Comparison of ENCODE assay signal across 16 cellular contexts in the genomic region with DNA sequence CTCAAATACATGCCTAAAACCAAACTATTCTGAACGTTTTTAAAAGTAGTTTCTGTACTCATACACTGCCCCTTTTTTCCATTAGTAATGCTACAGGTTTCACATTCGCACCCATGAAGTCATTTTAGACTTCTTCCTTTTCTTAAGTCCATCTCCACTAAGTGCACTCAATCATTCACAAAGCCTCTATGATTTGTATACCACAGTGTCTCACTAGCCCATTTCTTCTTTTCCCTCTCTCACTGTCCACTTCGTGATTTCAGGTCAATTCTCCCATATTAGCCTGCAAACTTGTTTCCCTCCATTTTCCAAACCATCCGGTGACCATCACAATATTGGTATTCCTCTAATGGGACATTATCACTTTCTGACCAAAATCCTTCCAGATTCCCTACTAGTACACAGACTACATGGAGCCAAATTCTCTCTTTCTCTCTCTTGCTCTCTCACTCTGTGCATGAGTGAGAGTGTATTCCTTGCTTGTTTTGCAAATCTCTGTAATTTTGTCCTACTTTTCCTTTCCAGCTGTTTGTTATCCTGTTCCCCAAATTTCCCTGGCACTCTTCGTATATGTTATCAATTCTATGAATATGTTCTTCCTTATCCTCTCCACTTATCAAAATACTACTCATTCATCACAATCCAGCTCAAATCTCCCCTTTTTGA. TPM values are rescaled to one million over a fixed set of nuclear protein-coding genes. Genes with fewer than 3 reads are reported as not detected.
DNase-seq lines count a peak whose midpoint lies in the region; ATAC-seq and TF ChIP-seq lines count a peak whose summit lies in the region.
"Had no signal": no experiment of that assay in that cellular context is flagged by ENCODE, and none has a peak within 500 bp of the region (broad histone marks: within the 10 kb centered on the region; RNA-seq: fewer than 3 reads in every experiment).

No MANE protein-coding gene starts in this region.

- TF ChIP-seq POLR2A in prostate gland (IDR thresholded peaks at IDR 0.05), result no peak

- no peak for TF ChIP-seq CTCF in HEK293 (tag by site-specific recombination; IDR thresholded peaks at IDR 0.05)
- TF ChIP-seq CTCF in prostate gland (IDR thresholded peaks at IDR 0.05), result no peak

- H3K27ac ChIP-seq in HEK293 (ENCODE audit: extremely low read depth, low read depth, low read length), result no peak overlapping the region
- no peak overlapping the region for H3K27ac ChIP-seq in prostate gland

- 85% methylated on average over 5 of the region's 5 CpGs for WGBS in prostate gland

- ATAC-seq in GM18498 (IDR thresholded peaks at IDR 0.05; ENCODE audit: unreplicated experiment) (peak; percentile 23), GM19043 (IDR thresholded peaks at IDR 0.05; ENCODE audit: low read depth, unreplicated experiment) (peak; percentile 25), HG03558 (IDR thresholded peaks at IDR 0.05; ENCODE audit: extremely low read depth, unreplicated experiment) (peak; percentile 35), HG03108 (IDR thresholded peaks at IDR 0.05; ENCODE audit: unreplicated experiment) (no peak)

- H3K4me1 ChIP-seq in HEK293 (ENCODE audit: control insufficient read depth, insufficient read depth, low read length), result no peaks in the 10 kb centered on the region
- H3K4me1 ChIP-seq in prostate gland (replicated peaks), result no peaks in the 10 kb centered on the region

- CTCF ChIA-PET in HEK293 (lab: Yijun Ruan, JAX), result no interaction called here

- H3K9me3 ChIP-seq in HEK293 (ENCODE audit: control insufficient read depth, insufficient read depth, low read depth, low read length), result no peaks in the 10 kb centered on the region
- H3K9me3 ChIP-seq in prostate gland, result no peaks in the 10 kb centered on the region

- H3K36me3 ChIP-seq in HEK293 (ENCODE audit: control insufficient read depth in 2 of 2, insufficient read depth in 1 of 2, low read length in 2 of 2) (no peaks in the 10 kb centered on the region), prostate gland (no peaks in the 10 kb centered on the region)

- intact Hi-C loops in prostate gland (cut with DNase I), result loop anchor here (5.0 kb wide), 2 partner anchors 137 to 208 kb away; a partner anchor contains a TSS

- no peaks in the 10 kb centered on the region for H3K27me3 ChIP-seq in prostate gland (replicated peaks; ENCODE audit: insufficient read depth)

- POLR2A ChIA-PET in HEK293 (lab: Yijun Ruan, JAX), result no interaction called here

- no peak for DNase-seq in stimulated activated CD4-positive, alpha-beta T cell treated with anti-CD3 and anti-CD28 coated beads, Interleukin-12 subunit alpha, Interleukin-12 subunit beta, amount 100 ng/mL, for 4 hours
- DNase-seq in prostate gland (ENCODE audit: low spot score) (no peak), NCI-H2081 (lab: John Stamatoyannopoulos, UW) (no peak)
- DNase-seq: activated CD4-positive, alpha-beta T cell treated with anti-CD3 and anti-CD28 coated beads for 1 hour; activated naive CD8-positive, alpha-beta T cell treated with anti-CD3 and anti-CD28 coated beads, Interleukin-2, amount 10 ng/mL, durations not matched to agents 7 days and 5 days; H7; head of caudate nucleus; NCI-H1436; NCI-H226; SIG-M5; T-helper 9 cell had no signal

- no peak overlapping the region for H3K4me3 ChIP-seq in HEK293 (ENCODE audit: low read depth, low read length)
- no peak overlapping the region for H3K4me3 ChIP-seq in prostate gland

TF ChIP-seq in HEK293, 187 proteins besides CTCF, POLR2A, EP300 and RAD21:
- TF ChIP-seq ZBTB7A (tag by site-specific recombination; IDR thresholded peaks at IDR 0.05; ENCODE audit: low read depth) (no peak), PRDM1 (tag by site-specific recombination; IDR thresholded peaks at IDR 0.05) (0 out of 2 replicates have a peak, but pooled peaks have one; percentile 27)

RNA-seq across cellular contexts. Expression of a gene that starts 3.4 kb away (rescaled TPM):
- total RNA-seq in prostate gland, result 10 to 100 TPM in 1 of 2 donors, 1 to 10 TPM in 1; 6.5 to 11.9 TPM
